ENCODE assay signal across 13 cellular contexts in genomic region chr13:26977541-26977940, GRCh38.
DNase-seq lines count a peak whose midpoint lies in the region; ATAC-seq and TF ChIP-seq lines count a peak whose summit lies in the region.
"Had no signal": no experiment of that assay in that cellular context is flagged by ENCODE, and none has a peak within 500 bp of the region (broad histone marks: within the 10 kb centered on the region; RNA-seq: fewer than 3 reads in every experiment).

No MANE protein-coding gene starts in this region.

- no peaks in the 10 kb centered on the region for H3K79me1 ChIP-seq in IMR-90 (ENCODE audit: low read depth in 1 of 2, low read length in 2 of 2)

- H4K91ac ChIP-seq in IMR-90 (ENCODE audit: insufficient read depth, low read depth, low read length), result peak overlapping the region; percentile 77

- in situ Hi-C loops in Caki2 (cut with HindIII; ENCODE audit: low pct_unique_long_range_greater_than_20kb, low sequenced_read_pairs) (no loop called here), IMR-90 (cut with MboI; ENCODE audit: low sequenced_read_pairs) (loop anchor here (10.0 to 25.0 kb wide), 2 partner anchors 635 to 1007 kb away; partner anchors contain the start of genes LNX2, POLR1D and URAD)

- H3K27ac ChIP-seq in IMR-90 (ENCODE audit: insufficient read depth, low read length) (no peak overlapping the region; the same call in 1 of the 2 replicates), mucosa of rectum (ENCODE audit: low read depth in 2 of 2, low read length in 2 of 2) (peak overlapping the region; percentile 83 to 91)

- peak overlapping the region; percentile 5; the same call in 1 of the 3 replicates for H2BK15ac ChIP-seq in IMR-90 (ENCODE audit: low read depth, low read length)

- no peak for TF ChIP-seq POLR2A in IMR-90 (IDR thresholded peaks at IDR 0.05; ENCODE audit: low read depth, low read length)

- H2AFZ ChIP-seq in IMR-90 (replicated peaks; ENCODE audit: low read length, poor library complexity), result peak overlapping the region; percentile 67

- H2BK120ac ChIP-seq in IMR-90 (ENCODE audit: low read depth, low read length), result peak overlapping the region; percentile 85; the same call in 1 of the 2 replicates

- peak overlapping the region; percentile 37; the same call in 1 of the 2 replicates for H3K14ac ChIP-seq in IMR-90 (replicated peaks; ENCODE audit: low read depth, low read length)

- no peak overlapping the region for H3K4me3 ChIP-seq in IMR-90 (ENCODE audit: insufficient read depth, low read depth, low read length)
- H3K4me3 ChIP-seq in mucosa of rectum (ENCODE audit: low read length in 2 of 2), result no peak overlapping the region
- H3K4me3 ChIP-seq: esophagus muscularis mucosa, MG63 had no signal

- H3K9me1 ChIP-seq in IMR-90 (ENCODE audit: insufficient read depth, low read length), result peaks cover 8% of the 10 kb centered on the region

- peak overlapping the region; percentile 61 for H2BK20ac ChIP-seq in IMR-90 (ENCODE audit: low read depth, low read length)

- H3K9me3 ChIP-seq in IMR-90 (ENCODE audit: control insufficient read depth, insufficient read depth, low read length) (no peaks in the 10 kb centered on the region), mucosa of rectum (ENCODE audit: control insufficient read depth in 2 of 2, low read length in 2 of 2) (no peaks in the 10 kb centered on the region)
- H3K9me3 ChIP-seq: esophagus muscularis mucosa, MG63 had no signal

- H3K9ac ChIP-seq in IMR-90 (ENCODE audit: low read depth, low read length) (no peak overlapping the region), mucosa of rectum (ENCODE audit: low read depth in 1 of 2, low read length in 2 of 2) (peak overlapping the region in 1 of 2 donors; percentile 63)

- WGBS in IMR-90 (ENCODE audit: extremely low coverage in 2 of 2, insufficient read length in 1 of 2), 2 experiments, result 76% methylated on average over 2 of the region's 11 CpGs; no CpG with 5 or more reads in 1 of the 2 experiments

- no peak overlapping the region for H2BK5ac ChIP-seq in IMR-90 (ENCODE audit: low read depth, low read length, poor library complexity, severe bottlenecking)

- peak overlapping the region; percentile 3 for H3K18ac ChIP-seq in IMR-90 (ENCODE audit: low read depth, low read length)

- H3K4me1 ChIP-seq in IMR-90 (ENCODE audit: control insufficient read depth, insufficient read depth, low read length) (peaks cover 4% of the 10 kb centered on the region), mucosa of rectum (ENCODE audit: control insufficient read depth in 2 of 2, insufficient read depth in 2 of 2, low read length in 2 of 2) (peaks cover 45 to 61% of the 10 kb centered on the region in 2 donors)

- peaks cover 5% of the 10 kb centered on the region for H3K4me1 Mint-ChIP-seq in glutamatergic neuron (ENCODE audit: low read depth, unreplicated experiment)
- H3K4me1 Mint-ChIP-seq: activated naive CD4-positive, alpha-beta T cell treated with anti-CD3 and anti-CD28 coated beads, Interleukin-2, amount 50 U/mL, for 24 hours had no signal

- TF ChIP-seq CTCF in IMR-90 (conservative IDR thresholded peaks at IDR 0.05; ENCODE audit: low read depth, low read length), result no peak
- TF ChIP-seq CTCF in glutamatergic neuron (IDR thresholded peaks at IDR 0.05; ENCODE audit: partially characterized antibody, unreplicated experiment), result no peak

- TF ChIP-seq RAD21 in IMR-90 (IDR thresholded peaks at IDR 0.05; ENCODE audit: low read length), result no peak

- ATAC-seq in IMR-90 (ENCODE audit: low read depth) (peak; percentile 70), sciatic nerve (no peak)

- peaks cover 1% of the 10 kb centered on the region for H3K9me3 Mint-ChIP-seq in glutamatergic neuron (ENCODE audit: unreplicated experiment)
- H3K9me3 Mint-ChIP-seq: activated naive CD4-positive, alpha-beta T cell treated with anti-CD3 and anti-CD28 coated beads, Interleukin-2, amount 50 U/mL, for 24 hours had no signal

- intact Hi-C loops in IMR-90 (cut with micrococcal nuclease) (no loop called here), sciatic nerve (cut with DNase I) (loop anchor here (2.0 kb wide), 1 partner anchor 375 kb away; no protein-coding TSS in a partner anchor)

- peak overlapping the region; percentile 51; the same call in 1 of the 2 replicates for H2AK5ac ChIP-seq in IMR-90 (ENCODE audit: low read depth, low read length)

- H3K27me3 Mint-ChIP-seq in glutamatergic neuron (ENCODE audit: unreplicated experiment), result peaks cover 2% of the 10 kb centered on the region
- H3K27me3 Mint-ChIP-seq: activated naive CD4-positive, alpha-beta T cell treated with anti-CD3 and anti-CD28 coated beads, Interleukin-2, amount 50 U/mL, for 24 hours had no signal

- no peaks in the 10 kb centered on the region for H4K20me1 ChIP-seq in IMR-90 (ENCODE audit: insufficient read depth, low read length)

- H3K27ac Mint-ChIP-seq in glutamatergic neuron (ENCODE audit: unreplicated experiment), result no peak overlapping the region
- H3K27ac Mint-ChIP-seq: activated naive CD4-positive, alpha-beta T cell treated with anti-CD3 and anti-CD28 coated beads, Interleukin-2, amount 50 U/mL, for 24 hours had no signal

- CTCF ChIA-PET in IMR-90 (lab: Yijun Ruan, JAX), result no interaction called here

- H3K4me2 ChIP-seq in IMR-90 (ENCODE audit: low read depth, low read length), result no peak overlapping the region

- no peak overlapping the region for H2AK9ac ChIP-seq in IMR-90 (replicated peaks; ENCODE audit: low read depth, low read length, poor library complexity)

- BruUV-seq in IMR-90 (replicated peaks; lab: Mats Ljungman, UMichigan), result no TSS peak

- H3K36me3 ChIP-seq in IMR-90 (ENCODE audit: control insufficient read depth, insufficient read depth, low read length) (no peaks in the 10 kb centered on the region), mucosa of rectum (ENCODE audit: control insufficient read depth in 2 of 2, insufficient read depth in 2 of 2, low read length in 2 of 2) (peaks cover 0 to 2% of the 10 kb centered on the region in 2 donors)
- H3K36me3 ChIP-seq: esophagus muscularis mucosa, MG63 had no signal

- no peaks in the 10 kb centered on the region for H3K36me3 Mint-ChIP-seq in glutamatergic neuron (ENCODE audit: unreplicated experiment)
- H3K36me3 Mint-ChIP-seq: activated naive CD4-positive, alpha-beta T cell treated with anti-CD3 and anti-CD28 coated beads, Interleukin-2, amount 50 U/mL, for 24 hours had no signal

- POLR2A ChIA-PET in IMR-90 (lab: Charles Lee; ENCODE audit: unreplicated experiment), result no interaction called here

- no peak overlapping the region for H3K56ac ChIP-seq in IMR-90 (ENCODE audit: extremely low read depth, insufficient read depth, low read length)

- no peak overlapping the region for H3K4me3 Mint-ChIP-seq in glutamatergic neuron (ENCODE audit: unreplicated experiment)
- H3K4me3 Mint-ChIP-seq: activated naive CD4-positive, alpha-beta T cell treated with anti-CD3 and anti-CD28 coated beads, Interleukin-2, amount 50 U/mL, for 24 hours had no signal

- DNase-seq in Caki2 (ENCODE audit: low read depth), result peak; percentile 67
- DNase-seq in IMR-90, result peak; percentile 49
- DNase-seq in amniotic epithelial cell (ENCODE audit: low read depth), result peak; percentile 72
- no peak for DNase-seq in activated T-cell treated with anti-CD3 and anti-CD28 coated beads, Interleukin-2, amount 50 U/mL, for 48 hours
- no peak for DNase-seq in activated CD4-positive, alpha-beta T cell treated with anti-CD3 and anti-CD28 coated beads for 48 hours
- DNase-seq in sciatic nerve (ENCODE audit: low spot score), result no peak
- DNase-seq in glutamatergic neuron, result no peak
- DNase-seq: DMS 273 treated with DMSO at 0.1 percent for 48 hours, MG63, RPMI8226 had no signal

- H3K27me3 ChIP-seq in IMR-90 (ENCODE audit: control insufficient read depth, insufficient read depth, low read length) (no peaks in the 10 kb centered on the region), mucosa of rectum (ENCODE audit: control insufficient read depth in 2 of 2, insufficient read depth in 2 of 2, low read length in 2 of 2) (no peaks in the 10 kb centered on the region)
- H3K27me3 ChIP-seq: MG63 had no signal

- peak overlapping the region; percentile 58 to 86 for H4K8ac ChIP-seq in IMR-90 (ENCODE audit: low read depth in 2 of 2, low read length in 2 of 2)

- no peak overlapping the region for H3K23ac ChIP-seq in IMR-90 (ENCODE audit: low read depth, low read length)

- no peak overlapping the region; the same call in 1 of the 2 replicates for H4K5ac ChIP-seq in IMR-90 (ENCODE audit: low read depth, low read length)

- H3K4ac ChIP-seq in IMR-90 (ENCODE audit: low read depth, low read length), result peak overlapping the region; percentile 69

- dilution Hi-C loops in IMR-90 (cut with HindIII; ENCODE audit: low sequenced_read_pairs, unreplicated experiment), result no loop called here

TF ChIP-seq in IMR-90, 13 proteins besides CTCF, POLR2A, EP300 and RAD21 (continues in another document):
- TF ChIP-seq MAFK (IDR thresholded peaks at IDR 0.05; ENCODE audit: low read depth, low read length) (no peak), SMC3 (IDR thresholded peaks at IDR 0.05; ENCODE audit: low read depth, low read length) (no peak), RCOR1 (IDR thresholded peaks at IDR 0.05; ENCODE audit: insufficient replicate concordance, low read length) (no peak), NFE2L2 (IDR thresholded peaks at IDR 0.05; ENCODE audit: low read depth, low read length) (no peak), RFX5 (IDR thresholded peaks at IDR 0.05; ENCODE audit: low read depth, low read length) (no peak), CEBPB (IDR thresholded peaks at IDR 0.05; ENCODE audit: low read depth, low read length) (no peak), ELK1 (IDR thresholded peaks at IDR 0.05; ENCODE audit: borderline replicate concordance, low read depth, low read length) (no peak), CHD1 (IDR thresholded peaks at IDR 0.05; ENCODE audit: low read depth, low read length) (no peak), USF2 (IDR thresholded peaks at IDR 0.05; ENCODE audit: low read depth, low read length) (no peak), BHLHE40 (IDR thresholded peaks at IDR 0.05; ENCODE audit: low read depth, low read length) (no peak)

Comparison
In these comparisons a context has a peak if more than half of its experiments do, and no peak if none do; other contexts are left out.
1. DNase-seq: peak in Caki2 (single experiment), IMR-90 (single experiment) and amniotic epithelial cell (single experiment); none in activated T-cell treated with anti-CD3 and anti-CD28 coated beads, Interleukin-2, amount 50 U/mL, for 48 hours (0 of 2), activated CD4-positive, alpha-beta T cell treated with anti-CD3 and anti-CD28 coated beads for 48 hours (single experiment), sciatic nerve (single experiment) and glutamatergic neuron (single experiment).